Comparison of ENCODE assay signal across 8 cellular contexts in genomic region chr1:169427081-169427611, GRCh38. TPM values are rescaled to one million over a fixed set of nuclear protein-coding genes. Genes with fewer than 3 reads are reported as not detected.
DNase-seq lines count a peak whose midpoint lies in the region; ATAC-seq lines count a peak whose summit lies in the region.

Gene CCDC181 (minus strand): TSS chr1:169427474. CDS start chr1:169424927, 2,547 bp downstream.

- peak; percentile 92 for DNase-seq in DMS153 (lab: John Stamatoyannopoulos, UW)
- peak; percentile 90 for DNase-seq in NCI-H510A treated with DMSO at 0.1 percent for 48 hours (lab: John Stamatoyannopoulos, UW)
- peak; percentile 48 for DNase-seq in activated T-cell treated with anti-CD3 and anti-CD28 coated beads for 24 hours (ENCODE audit: low read depth)
- peak; percentile 26 for DNase-seq in fibroblast of gingiva (ENCODE audit: low read depth)
- DNase-seq in myocyte (ENCODE audit: low read depth) = peak; percentile 84
- DNase-seq in stimulated activated CD8-positive, alpha-beta memory T cell treated with anti-CD3 and anti-CD28 coated beads, Interleukin-7, amount 100 ng/mL, for 4 hours (ENCODE audit: low read depth in 2 of 2) = peak; percentile 21 to 44
- DNase-seq in MV-4-11 (lab: John Stamatoyannopoulos, UW) = no peak

- ATAC-seq in HG02642 (IDR thresholded peaks at IDR 0.05; ENCODE audit: poor library complexity, unreplicated experiment) = peak; percentile 88

RNA-seq across cellular contexts. Expression of gene CCDC181, which starts in this region (rescaled TPM):
- total RNA-seq in myocyte = 0.47 and 1.2 TPM in 2 replicates
- 0.37 TPM for polyA plus RNA-seq in myocyte (2012)
